In genomic region chr20:50980851-50981713, GRCh38 we compare ENCODE assay signal across 8 cellular contexts. TPM values are rescaled to one million over a fixed set of nuclear protein-coding genes. Genes with fewer than 3 reads are reported as not detected.
DNase-seq lines count a peak whose midpoint lies in the region; ATAC-seq and TF ChIP-seq lines count a peak whose summit lies in the region.

No MANE protein-coding gene starts in this region.

- no peaks in the 10 kb centered on the region for H3K9me3 ChIP-seq in tibial artery

- H3K9me3 Mint-ChIP-seq in CD14-positive monocyte: peaks cover 0 to 2% (median 0%) of the 10 kb centered on the region in 7 donors
- no peaks in the 10 kb centered on the region for H3K9me3 Mint-ChIP-seq in activated CD8-positive, alpha-beta memory T cell treated with anti-CD3 and anti-CD28 coated beads, Interleukin-2, amount 10 ng/mL, durations not matched to agents 7 days and 5 days (ENCODE audit: low read depth)
- no peaks in the 10 kb centered on the region for H3K9me3 Mint-ChIP-seq in nephron progenitor cell

- ATAC-seq in activated CD8-positive, alpha-beta memory T cell treated with anti-CD3 and anti-CD28 coated beads, Interleukin-2, amount 10 ng/mL, durations not matched to agents 7 days and 5 days: peak; percentile 74
- no peak for ATAC-seq in GM18520 (IDR thresholded peaks at IDR 0.05; ENCODE audit: unreplicated experiment)

- H3K4me1 Mint-ChIP-seq in CD14-positive monocyte (peaks cover 31% of the 10 kb centered on the region), nephron progenitor cell (peaks cover 42% of the 10 kb centered on the region)
- peaks cover 8% of the 10 kb centered on the region for H3K4me1 Mint-ChIP-seq in activated CD8-positive, alpha-beta memory T cell treated with anti-CD3 and anti-CD28 coated beads, Interleukin-2, amount 10 ng/mL, durations not matched to agents 7 days and 5 days

- H3K36me3 ChIP-seq in tibial artery: no peaks in the 10 kb centered on the region

- no peak overlapping the region for H3K4me3 ChIP-seq in tibial artery

- TF ChIP-seq CTCF in CD14-positive monocyte (IDR thresholded peaks at IDR 0.05) (peak; percentile 94), nephron progenitor cell (IDR thresholded peaks at IDR 0.05) (peak; percentile 89), tibial artery (IDR thresholded peaks at IDR 0.05) (peak; percentile 64 to 74)

- H3K4me3 Mint-ChIP-seq in CD14-positive monocyte (no peak overlapping the region), nephron progenitor cell (no peak overlapping the region)
- no peak overlapping the region for H3K4me3 Mint-ChIP-seq in activated CD8-positive, alpha-beta memory T cell treated with anti-CD3 and anti-CD28 coated beads, Interleukin-2, amount 10 ng/mL, durations not matched to agents 7 days and 5 days

- H3K36me3 Mint-ChIP-seq in CD14-positive monocyte: no peaks in the 10 kb centered on the region
- no peaks in the 10 kb centered on the region for H3K36me3 Mint-ChIP-seq in activated CD8-positive, alpha-beta memory T cell treated with anti-CD3 and anti-CD28 coated beads, Interleukin-2, amount 10 ng/mL, durations not matched to agents 7 days and 5 days
- H3K36me3 Mint-ChIP-seq in nephron progenitor cell (ENCODE audit: low read depth): no peaks in the 10 kb centered on the region

- H3K27me3 ChIP-seq in tibial artery: peaks cover 0 to 43% of the 10 kb centered on the region in 2 donors

- H3K4me1 ChIP-seq in tibial artery: no peaks in the 10 kb centered on the region

- DNase-seq in CD14-positive monocyte (ENCODE audit: low spot score) (peak; percentile 65), HCEC 1CT (peak; percentile 63), NOMO-1 (lab: John Stamatoyannopoulos, UW; ENCODE audit: unreplicated experiment in 2 of 2) (peak; percentile 4 to 67), epithelial cell of prostate (ENCODE audit: low read depth, low spot score) (no peak), nephron progenitor cell (peak; percentile 81), tibial artery (no peak)
- peak; percentile 77 for DNase-seq in activated CD8-positive, alpha-beta memory T cell treated with anti-CD3 and anti-CD28 coated beads, Interleukin-2, amount 10 ng/mL, durations not matched to agents 7 days and 5 days

- peak overlapping the region; percentile 75 to 90 (median 88) for H3K27ac Mint-ChIP-seq in CD14-positive monocyte
- H3K27ac Mint-ChIP-seq in activated CD8-positive, alpha-beta memory T cell treated with anti-CD3 and anti-CD28 coated beads, Interleukin-2, amount 10 ng/mL, durations not matched to agents 7 days and 5 days: no peak overlapping the region
- H3K27ac Mint-ChIP-seq in nephron progenitor cell: no peak overlapping the region

- peaks cover 17 to 26% (median 20%) of the 10 kb centered on the region in 3 donors for H3K27me3 Mint-ChIP-seq in CD14-positive monocyte (ENCODE audit: low read depth in 3 of 3)
- H3K27me3 Mint-ChIP-seq in activated CD8-positive, alpha-beta memory T cell treated with anti-CD3 and anti-CD28 coated beads, Interleukin-2, amount 10 ng/mL, durations not matched to agents 7 days and 5 days: peaks cover 40% of the 10 kb centered on the region
- H3K27me3 Mint-ChIP-seq in nephron progenitor cell (ENCODE audit: low read depth, poor library complexity): peaks cover 33% of the 10 kb centered on the region

- intact Hi-C loops in CD14-positive monocyte (cut with micrococcal nuclease): loop anchor here (1.0 to 10.0 kb wide), 3 partner anchors 23 to 644 kb away; partner anchors contain the start of genes DPM1 (in 1 of the 2) and MOCS3 (in 1 of the 2)
- intact Hi-C loops in tibial artery (cut with DNase I; ENCODE audit: low total_unique reads): loop anchor here (10.0 kb wide), 1 partner anchor 614 kb away; no protein-coding TSS in a partner anchor

- H3K27ac ChIP-seq in epithelial cell of prostate: peak overlapping the region; percentile 75
- no peak overlapping the region for H3K27ac ChIP-seq in tibial artery

- CTCF ChIA-PET in activated CD8-positive, alpha-beta memory T cell treated with anti-CD3 and anti-CD28 coated beads, Interleukin-2, amount 10 ng/mL, durations not matched to agents 7 days and 5 days (lab: Charles Lee): interaction anchor here (0.7 to 3.4 kb wide), 26 partner anchors 9 to 1148 kb away, joined by 3 to 32 read pairs (median 4); partner anchors contain the start of genes BCAS4, DPM1 and MOCS3

RNA-seq across cellular contexts. Expression of gene MOCS3, which starts 22.5 kb away (rescaled TPM):
- 1 to 10 TPM; 1.9 TPM for polyA plus RNA-seq in CD14-positive monocyte
- 1 to 10 TPM; 4.6 to 6.1 TPM for total RNA-seq in activated CD8-positive, alpha-beta memory T cell treated with anti-CD3 and anti-CD28 coated beads, Interleukin-2, amount 10 ng/mL, durations not matched to agents 7 days and 5 days

RNA-seq across cellular contexts. Expression of gene DPM1, which starts 22.8 kb away (rescaled TPM):
- 10 to 100 TPM; 50.9 to 55.1 TPM for polyA plus RNA-seq in CD14-positive monocyte
- total RNA-seq in activated CD8-positive, alpha-beta memory T cell treated with anti-CD3 and anti-CD28 coated beads, Interleukin-2, amount 10 ng/mL, durations not matched to agents 7 days and 5 days: 10 to 100 TPM; 51.8 to 62.8 TPM

RNA-seq across cellular contexts. Expression of gene KCNG1, which starts 41.8 kb away (rescaled TPM):
- polyA plus RNA-seq in CD14-positive monocyte: not detected
- 1 to 10 TPM in 1 of 2 experiments, not detected in 1; 1.1 TPM for total RNA-seq in activated CD8-positive, alpha-beta memory T cell treated with anti-CD3 and anti-CD28 coated beads, Interleukin-2, amount 10 ng/mL, durations not matched to agents 7 days and 5 days

RNA-seq across cellular contexts. Expression of gene ADNP, which starts 49.8 kb away (rescaled TPM):
- 1 to 10 TPM; 1.4 to 3.3 TPM for polyA plus RNA-seq in CD14-positive monocyte
- 10 to 100 TPM; 66.1 to 81.2 TPM for total RNA-seq in activated CD8-positive, alpha-beta memory T cell treated with anti-CD3 and anti-CD28 coated beads, Interleukin-2, amount 10 ng/mL, durations not matched to agents 7 days and 5 days

Comparison
In these comparisons a context has a peak if more than half of its experiments do, and no peak if none do; other contexts are left out.
1. DNase-seq: peak in CD14-positive monocyte (single experiment), HCEC 1CT (single experiment), NOMO-1 (2 of 2), activated CD8-positive, alpha-beta memory T cell treated with anti-CD3 and anti-CD28 coated beads, Interleukin-2, amount 10 ng/mL, durations not matched to agents 7 days and 5 days (single experiment) and nephron progenitor cell (single experiment); none in epithelial cell of prostate (single experiment) and tibial artery (0 of 2).
2. H3K27ac Mint-ChIP-seq: peak in CD14-positive monocyte (7 of 7); none in activated CD8-positive, alpha-beta memory T cell treated with anti-CD3 and anti-CD28 coated beads, Interleukin-2, amount 10 ng/mL, durations not matched to agents 7 days and 5 days (single experiment) and nephron progenitor cell (single experiment).
3. Peak in every context shown above with its lines, with median percentiles within 50 percentile points of each other: CTCF ChIP-seq.